In genomic region chrX:34770511-34770910, GRCh38 we compare ENCODE assay signal across 22 cellular contexts.
"Had no signal": no experiment of that assay in that cellular context is flagged by ENCODE, and none has a peak within 500 bp of the region (broad histone marks: within the 10 kb centered on the region; RNA-seq: fewer than 3 reads in every experiment).

No MANE protein-coding gene starts in this region.

- DNase-seq: activated CD4-positive, alpha-beta memory T cell treated with anti-CD3 and anti-CD28 coated beads for 36 hours; activated CD4-positive, alpha-beta T cell treated with anti-CD3 and anti-CD28 coated beads, Interleukin-2, amount 10 ng/mL, durations not matched to agents 7 days and 5 days; activated CD4-positive, CD25-positive, alpha-beta regulatory T cell; activated gamma-delta T cell; activated naive CD4-positive, alpha-beta T cell treated with anti-CD3 and anti-CD28 coated beads for 36 hours; activated T-cell treated with anti-CD3 and anti-CD28 coated beads for 4 hours; activated T-cell treated with anti-CD3 and anti-CD28 coated beads, Interleukin-2, amount 50 U/mL, for 48 hours; central memory CD4-positive, alpha-beta T cell; MG63; MV-4-11; NCI-H1092 treated with DMSO at 0.1 percent for 48 hours; NCI-H146; NCI-H187 treated with DMSO at 0.1 percent for 48 hours; NCI-H2081 treated with DMSO at 0.1 percent for 48 hours; NCI-H446; NCI-H524; Peyer's patch; Right ventricle myocardium superior; SJCRH30; SK-N-SH; T-helper 1 cell had no signal

- ATAC-seq: activated T-helper 17 cell treated with anti-CD3 and anti-CD28 coated beads, Interleukin-2, amount 50 U/mL, for 72 hours had no signal

- H3K4me3 ChIP-seq: MG63, Peyer's patch, SJCRH30 had no signal
